Comparison of ENCODE assay signal across 11 cellular contexts in the genomic region with DNA sequence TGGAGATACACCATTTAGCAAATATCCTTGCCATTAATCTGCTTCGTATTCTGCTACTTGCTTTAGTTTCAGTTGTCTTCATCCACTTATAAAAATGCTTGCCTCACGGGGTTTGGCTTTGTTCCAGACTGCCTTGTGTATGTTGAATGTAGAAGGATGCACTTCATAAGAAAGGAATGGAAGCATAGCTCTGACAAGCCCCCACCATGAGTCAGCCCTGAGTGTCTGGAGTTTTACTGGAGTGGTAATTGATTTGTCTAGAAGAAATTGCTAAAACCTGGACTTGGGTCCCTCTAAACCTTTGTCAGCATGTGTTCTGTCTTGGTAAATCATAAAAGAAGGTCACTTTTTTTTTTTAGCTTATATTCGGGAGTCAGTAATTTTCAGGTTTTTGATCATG. TPM values are rescaled to one million over a fixed set of nuclear protein-coding genes. Genes with fewer than 3 reads are reported as not detected.
DNase-seq lines count a peak whose midpoint lies in the region; ATAC-seq and TF ChIP-seq lines count a peak whose summit lies in the region.
"Had no signal": no experiment of that assay in that cellular context is flagged by ENCODE, and none has a peak within 500 bp of the region (broad histone marks: within the 10 kb centered on the region; RNA-seq: fewer than 3 reads in every experiment).

No MANE protein-coding gene starts in this region.

- ATAC-seq in naive thymus-derived CD4-positive, alpha-beta T cell = no peak
- ATAC-seq: activated naive CD8-positive, alpha-beta T cell treated with anti-CD3 and anti-CD28 coated beads, Interleukin-2, amount 50 U/mL, for 24 hours had no signal

- peaks cover 0 to 5% (median 1%) of the 10 kb centered on the region in 5 donors for H3K36me3 Mint-ChIP-seq in naive thymus-derived CD4-positive, alpha-beta T cell

- H3K9me3 ChIP-seq in PC-9 (ENCODE audit: insufficient read depth, low read depth) (no peaks in the 10 kb centered on the region), tibial nerve (no peaks in the 10 kb centered on the region)
- no peaks in the 10 kb centered on the region for H3K9me3 ChIP-seq in naive thymus-derived CD4-positive, alpha-beta T cell (ENCODE audit: control insufficient read depth in 2 of 3, low read length in 3 of 3)

- H3K27ac Mint-ChIP-seq in naive thymus-derived CD4-positive, alpha-beta T cell = no peak overlapping the region

- no peaks in the 10 kb centered on the region for H3K9me2 ChIP-seq in PC-9 (ENCODE audit: insufficient read depth)

- no TSS peak for BruUV-seq in PC-9 (replicated peaks; lab: Mats Ljungman, UMichigan)

- peak overlapping the region; percentile 57 for H3K4me2 ChIP-seq in PC-9
- H3K4me2 ChIP-seq: KMS-11 had no signal

- intact Hi-C loops in PC-9 (cut with micrococcal nuclease; ENCODE audit: unreplicated experiment) = no loop called here
- intact Hi-C loops in naive thymus-derived CD4-positive, alpha-beta T cell (cut with micrococcal nuclease) = no loop called here

- no peak for TF ChIP-seq EP300 in tibial nerve (IDR thresholded peaks at IDR 0.05)

- H3K4me1 Mint-ChIP-seq in naive thymus-derived CD4-positive, alpha-beta T cell = peaks cover 0 to 37% (median 5%) of the 10 kb centered on the region in 7 donors

- H3K4me3 Mint-ChIP-seq in naive thymus-derived CD4-positive, alpha-beta T cell = peak overlapping the region in 1 of 10 donors; percentile 34
- H3K4me3 Mint-ChIP-seq: activated naive CD8-positive, alpha-beta T cell treated with anti-CD3 and anti-CD28 coated beads, Interleukin-2, amount 50 U/mL, for 24 hours had no signal

- H3K27me3 Mint-ChIP-seq in naive thymus-derived CD4-positive, alpha-beta T cell = peaks cover 2 to 27% (median 26%) of the 10 kb centered on the region in 5 donors

- H2AFZ ChIP-seq in PC-9 = no peak overlapping the region

- 37 to 42% methylated on average over 3 of the region's 3 CpGs for WGBS in tibial nerve, 2 donors

- DNase-seq in A172 (ENCODE audit: low spot score) = peak; percentile 94
- peak; percentile 98 for DNase-seq in HCEC 1CT
- DNase-seq in PC-9 = peak; percentile 85 to 95
- DNase-seq in fibroblast of the aortic adventitia (ENCODE audit: low read depth) = peak; percentile 100
- no peak for DNase-seq in tibial nerve (ENCODE audit: low spot score in 2 of 2)
- DNase-seq in naive thymus-derived CD4-positive, alpha-beta T cell = no peak
- DNase-seq in retina = no peak
- DNase-seq in AML-193 (lab: John Stamatoyannopoulos, UW) = no peak
- DNase-seq: activated naive CD8-positive, alpha-beta T cell treated with anti-CD3 and anti-CD28 coated beads, Interleukin-2, amount 50 U/mL, for 24 hours had no signal

- POLR2A ChIA-PET in PC-9 (lab: Charles Lee; ENCODE audit: unreplicated experiment) = interaction anchor here (0.6 to 0.7 kb wide), 5 partner anchors 129 to 1999 kb away, joined by 3 to 6 read pairs (median 4); a partner anchor contains a TSS
- POLR2A ChIA-PET in naive thymus-derived CD4-positive, alpha-beta T cell (lab: Charles Lee) = no interaction called here

- H3F3A ChIP-seq in PC-9 (ENCODE audit: insufficient read depth, low read depth) = no peaks in the 10 kb centered on the region

- no peaks in the 10 kb centered on the region for H3K27me3 ChIP-seq in PC-9 (ENCODE audit: insufficient read depth, low read depth)
- no peaks in the 10 kb centered on the region for H3K27me3 ChIP-seq in tibial nerve
- peaks cover 0 to 4% of the 10 kb centered on the region in 2 donors for H3K27me3 ChIP-seq in naive thymus-derived CD4-positive, alpha-beta T cell (ENCODE audit: control insufficient read depth in 2 of 2, insufficient read depth in 2 of 2, low read length in 2 of 2)

- H3K79me2 ChIP-seq in PC-9 (ENCODE audit: low read depth) = no peaks in the 10 kb centered on the region

- CTCF ChIA-PET in PC-9 (lab: Charles Lee) = interaction anchor here (0.6 to 0.9 kb wide), 4 partner anchors 78 to 1058 kb away, joined by 3 to 6 read pairs (median 4); no protein-coding TSS in a partner anchor
- CTCF ChIA-PET in naive thymus-derived CD4-positive, alpha-beta T cell (lab: Charles Lee) = interaction anchor here (0.6 kb wide), 1 partner anchor 445 kb away, joined by 3 read pairs; no protein-coding TSS in a partner anchor

- H3K9me3 Mint-ChIP-seq in naive thymus-derived CD4-positive, alpha-beta T cell = peaks cover 0 to 2% (median 0%) of the 10 kb centered on the region in 11 donors
- H3K9me3 Mint-ChIP-seq: activated naive CD8-positive, alpha-beta T cell treated with anti-CD3 and anti-CD28 coated beads, Interleukin-2, amount 50 U/mL, for 24 hours had no signal

- TF ChIP-seq POLR2A in tibial nerve (IDR thresholded peaks at IDR 0.05) = no peak

- H3K27ac ChIP-seq in PC-9 = peak overlapping the region; percentile 78
- no peak overlapping the region for H3K27ac ChIP-seq in tibial nerve
- no peak overlapping the region for H3K27ac ChIP-seq in naive thymus-derived CD4-positive, alpha-beta T cell (ENCODE audit: low read depth, low read length)
- H3K27ac ChIP-seq: KMS-11 had no signal

- TF ChIP-seq CTCF in PC-9 (conservative IDR thresholded peaks at IDR 0.05) (no peak), fibroblast of the aortic adventitia (IDR thresholded peaks at IDR 0.05; ENCODE audit: insufficient read depth, low read length) (no peak), tibial nerve (IDR thresholded peaks at IDR 0.05) (no peak)

- peak overlapping the region; percentile 30; the same call in 1 of the 2 replicates for H3K4me3 ChIP-seq in PC-9
- H3K4me3 ChIP-seq in fibroblast of the aortic adventitia (ENCODE audit: low read depth, low read length) = no peak overlapping the region
- no peak overlapping the region for H3K4me3 ChIP-seq in tibial nerve
- H3K4me3 ChIP-seq in naive thymus-derived CD4-positive, alpha-beta T cell (ENCODE audit: low read length) = no peak overlapping the region

- H3K36me3 ChIP-seq in PC-9 (ENCODE audit: low read depth) (no peaks in the 10 kb centered on the region), tibial nerve (no peaks in the 10 kb centered on the region)
- H3K36me3 ChIP-seq in naive thymus-derived CD4-positive, alpha-beta T cell (ENCODE audit: control insufficient read depth in 2 of 3, insufficient read depth in 3 of 3, low read length in 3 of 3) = no peaks in the 10 kb centered on the region

- peaks cover 24% of the 10 kb centered on the region for H3K4me1 ChIP-seq in PC-9 (replicated peaks; ENCODE audit: insufficient read depth)
- H3K4me1 ChIP-seq in tibial nerve = no peaks in the 10 kb centered on the region
- peaks cover 5 to 6% of the 10 kb centered on the region in 2 donors for H3K4me1 ChIP-seq in naive thymus-derived CD4-positive, alpha-beta T cell (ENCODE audit: control insufficient read depth in 2 of 2, insufficient read depth in 2 of 2, low read length in 2 of 2)

- H4K20me1 ChIP-seq in PC-9 (ENCODE audit: insufficient read depth) = no peaks in the 10 kb centered on the region

RNA-seq across cellular contexts. Expression of a gene that starts 4.6 kb away (rescaled TPM):
- total RNA-seq in A172 (2014; rRNA removed; shearing (Covaris generic)) = not detected in 2 replicates
- not detected in 2 replicates for total RNA-seq in PC-9 (2021)
- total RNA-seq in fibroblast of the aortic adventitia (ENCODE audit: low replicate concordance) = not detected in 2 replicates
- total RNA-seq in tibial nerve = not detected
- total RNA-seq in naive thymus-derived CD4-positive, alpha-beta T cell = under 1 TPM in 1 of 5 experiments, not detected in 4; 0.85 TPM
- polyA plus RNA-seq in naive thymus-derived CD4-positive, alpha-beta T cell = not detected
- total RNA-seq: skeletal muscle tissue had no signal

RNA-seq across cellular contexts. Expression of a gene that starts 19.8 kb away (rescaled TPM):
- total RNA-seq in A172 (2014; rRNA removed; shearing (Covaris generic)) = not detected in 2 replicates
- total RNA-seq in PC-9 (2021) (not detected in 2 replicates), fibroblast of the aortic adventitia (ENCODE audit: low replicate concordance) (not detected in 2 replicates), tibial nerve (not detected)
- total RNA-seq in naive thymus-derived CD4-positive, alpha-beta T cell = not detected
- polyA plus RNA-seq in naive thymus-derived CD4-positive, alpha-beta T cell = not detected
- total RNA-seq: skeletal muscle tissue had no signal

Comparison
In these comparisons a context has a peak if more than half of its experiments do, and no peak if none do; other contexts are left out.
1. DNase-seq: peak in A172 (single experiment), HCEC 1CT (single experiment), PC-9 (2 of 2) and fibroblast of the aortic adventitia (single experiment); none in tibial nerve (0 of 2), naive thymus-derived CD4-positive, alpha-beta T cell (0 of 9), retina (single experiment) and AML-193 (0 of 2).